ENCODE assay signal across 8 cellular contexts in genomic region chr5:96146675-96147074, GRCh38.
DNase-seq lines count a peak whose midpoint lies in the region; ATAC-seq and TF ChIP-seq lines count a peak whose summit lies in the region.

No MANE protein-coding gene starts in this region.

- TF ChIP-seq POLR2A in right lobe of liver (IDR thresholded peaks at IDR 0.05), result no peak
- TF ChIP-seq POLR2A in esophagus muscularis mucosa (IDR thresholded peaks at IDR 0.05; ENCODE audit: low read depth), result no peak

- peak; percentile 54 for DNase-seq in AG09319 (ENCODE audit: extremely low read depth, low read depth)
- peak; percentile 76 for DNase-seq in adipocyte (ENCODE audit: low read depth)
- no peak for DNase-seq in right lobe of liver
- no peak for DNase-seq in UCSD-AML1 (lab: John Stamatoyannopoulos, UW; ENCODE audit: unreplicated experiment)
- DNase-seq in NCI-H510A treated with DMSO at 0.1 percent for 48 hours (lab: John Stamatoyannopoulos, UW), result no peak
- no peak for DNase-seq in esophagus muscularis mucosa (ENCODE audit: extremely low spot score)

- TF ChIP-seq EP300 in esophagus muscularis mucosa (IDR thresholded peaks at IDR 0.05), result no peak

- ATAC-seq in GM19023 (IDR thresholded peaks at IDR 0.05; ENCODE audit: unreplicated experiment) (peak; percentile 79), HG03565 (IDR thresholded peaks at IDR 0.05; ENCODE audit: unreplicated experiment) (peak; percentile 83), right lobe of liver (peak; percentile 57 to 80 (median 65))

- WGBS in right lobe of liver (ENCODE audit: insufficient coverage, low coverage, low lambda C conversion rate, missing lambda C conversion rate), result 25% methylated on average over 1 of the region's 2 CpGs
- WGBS in esophagus muscularis mucosa, result 54% methylated on average over 2 of the region's 2 CpGs

- H3K36me3 ChIP-seq in adipocyte (ENCODE audit: control insufficient read depth, insufficient read depth, low read length, severe bottlenecking) (no peaks in the 10 kb centered on the region), right lobe of liver (no peaks in the 10 kb centered on the region), esophagus muscularis mucosa (no peaks in the 10 kb centered on the region)

- no peak for TF ChIP-seq CTCF in AG09319 (IDR thresholded peaks at IDR 0.05; ENCODE audit: low read depth, low read length)
- TF ChIP-seq CTCF in right lobe of liver (IDR thresholded peaks at IDR 0.05), result no peak
- no peak for TF ChIP-seq CTCF in esophagus muscularis mucosa (IDR thresholded peaks at IDR 0.05)

- intact Hi-C loops in right lobe of liver (cut with DNase I), result no loop called here
- intact Hi-C loops in esophagus muscularis mucosa (cut with DNase I), result no loop called here

- no peak overlapping the region for H3K9ac ChIP-seq in adipocyte (ENCODE audit: low read length)

- H3K27ac ChIP-seq in right lobe of liver (no peak overlapping the region), esophagus muscularis mucosa (replicated peaks in 1 of 4) (no peak overlapping the region)

- no peaks in the 10 kb centered on the region for H3K27me3 ChIP-seq in adipocyte (replicated peaks; ENCODE audit: control insufficient read depth, insufficient read depth, low read length)
- no peaks in the 10 kb centered on the region for H3K27me3 ChIP-seq in right lobe of liver
- H3K27me3 ChIP-seq in esophagus muscularis mucosa, result no peaks in the 10 kb centered on the region

- H3K4me1 ChIP-seq in adipocyte (ENCODE audit: control insufficient read depth, insufficient read depth, low read length) (peaks cover 33% of the 10 kb centered on the region), right lobe of liver (no peaks in the 10 kb centered on the region), esophagus muscularis mucosa (peaks cover 0 to 20% (median 9%) of the 10 kb centered on the region in 4 donors)

- no peaks in the 10 kb centered on the region for H3K9me3 ChIP-seq in adipocyte (ENCODE audit: control insufficient read depth, low read length)
- no peaks in the 10 kb centered on the region for H3K9me3 ChIP-seq in right lobe of liver
- H3K9me3 ChIP-seq in esophagus muscularis mucosa, result no peaks in the 10 kb centered on the region

- H3K4me3 ChIP-seq in adipocyte (ENCODE audit: low read length) (no peak overlapping the region), right lobe of liver (no peak overlapping the region), esophagus muscularis mucosa (no peak overlapping the region)

Comparison
In these comparisons a context has a peak if more than half of its experiments do, and no peak if none do; other contexts are left out.
1. DNase-seq: peak in AG09319 (single experiment) and adipocyte (single experiment); none in right lobe of liver (0 of 3), UCSD-AML1 (single experiment), NCI-H510A treated with DMSO at 0.1 percent for 48 hours (single experiment) and esophagus muscularis mucosa (single experiment).
2. Peak in every context shown above with its lines, with median percentiles within 50 percentile points of each other: ATAC-seq.